In the genomic region with DNA sequence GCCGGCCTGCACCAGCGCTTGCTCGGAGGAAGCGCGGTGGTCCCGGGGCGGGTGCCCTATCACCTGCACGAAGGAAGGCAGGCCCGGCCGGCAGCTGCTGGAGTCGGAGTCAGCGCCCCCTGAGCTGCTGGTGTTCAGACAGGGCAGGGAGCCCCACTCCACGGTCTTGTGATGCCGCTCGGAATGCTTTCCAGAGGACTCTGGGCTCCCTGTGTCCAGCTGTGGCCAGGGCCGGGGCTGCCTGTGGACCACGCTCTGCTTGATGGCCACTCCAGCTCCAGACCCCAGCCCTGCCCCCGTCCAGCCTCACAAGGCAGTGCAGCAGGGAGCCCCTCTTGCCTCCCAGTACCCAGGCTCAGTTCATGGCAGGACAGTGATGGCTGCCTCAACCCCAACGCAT, we compare ENCODE assay signal across 22 cellular contexts. TPM values are rescaled to one million over a fixed set of nuclear protein-coding genes. Genes with fewer than 3 reads are reported as not detected.
A peak's percentile ranks its signal among the peaks of the same experiment; 100 is the strongest.
DNase-seq lines count a peak whose midpoint lies in the region; ATAC-seq and TF ChIP-seq lines count a peak whose summit lies in the region.
"Had no signal": no experiment of that assay in that cellular context is flagged by ENCODE, and none has a peak within 500 bp of the region (broad histone marks: within the 10 kb centered on the region; RNA-seq: fewer than 3 reads in every experiment).

No MANE protein-coding gene starts in this region.

- H3K27ac ChIP-seq in BLaER1 (no peak overlapping the region), H9 (ENCODE audit: insufficient read length, low read depth, low read length) (no peak overlapping the region)
- H3K27ac ChIP-seq: cardiac muscle cell, ovary, suprapubic skin had no signal

- no peak overlapping the region for H3K14ac ChIP-seq in H9 (ENCODE audit: insufficient read depth, low read length)

- no peak overlapping the region for H4K8ac ChIP-seq in H9 (replicated peaks; ENCODE audit: insufficient read length, low read depth, low read length)

- H3K36me3 ChIP-seq in BLaER1: no peaks in the 10 kb centered on the region
- H3K36me3 ChIP-seq: cardiac muscle cell, ovary, suprapubic skin had no signal

- H3K4me1 Mint-ChIP-seq in H9 (peaks cover 7 to 22% of the 10 kb centered on the region in 2 experiments), brain (peaks cover 5% of the 10 kb centered on the region), naive B cell (peaks cover 10 to 29% (median 17%) of the 10 kb centered on the region in 3 donors)

- DNase-seq in H9 (no peak), naive B cell (no peak), A172 (ENCODE audit: low spot score) (no peak), Right ventricle myocardium superior (no peak), hypothalamus (lab: John Stamatoyannopoulos, UW) (no peak)
- DNase-seq: activated CD4-positive, alpha-beta T cell treated with anti-CD3 and anti-CD28 coated beads, Interleukin-2, amount 10 ng/mL, durations not matched to agents 7 days and 5 days; activated CD8-positive, alpha-beta memory T cell treated with anti-CD3 and anti-CD28 coated beads, Interleukin-2, amount 10 ng/mL, durations not matched to agents 7 days and 5 days; activated naive CD4-positive, alpha-beta T cell treated with anti-CD3 and anti-CD28 coated beads, Interleukin-2, amount 50 U/mL, for 16 hours; anterior cingulate cortex; DMS153; Karpas-422; NCI-H526 treated with DMSO at 0.1 percent for 48 hours; ovary; stimulated activated CD4-positive, alpha-beta T cell treated with anti-CD3 and anti-CD28 coated beads, Interleukin-4, amount 100 ng/mL, for 1 hour; stimulated activated naive B cell treated with anti-CD40 and anti-IgM and Interleukin-4, amounts not matched to agents 10 μg/mL and 1 μg/mL and 100 μg/mL, for 72 hours had no signal

- H3K27ac Mint-ChIP-seq in H9: no peak overlapping the region
- H3K27ac Mint-ChIP-seq in brain: no peak overlapping the region
- H3K27ac Mint-ChIP-seq in naive B cell: no peak overlapping the region
- H3K27ac Mint-ChIP-seq: activated CD8-positive, alpha-beta memory T cell treated with anti-CD3 and anti-CD28 coated beads, Interleukin-2, amount 10 ng/mL, durations not matched to agents 7 days and 5 days; CD14-positive monocyte; dendritic cell treated with granulocyte-macrophage colony-stimulating factor and Interleukin-4, amounts not matched to agents 40 ng/mL and 50 ng/mL, for 4 days had no signal

- no peak overlapping the region for H3K18ac ChIP-seq in H9 (ENCODE audit: insufficient read length, low read depth, low read length)

- intact Hi-C loops in Right ventricle myocardium superior (cut with DNase I): loop anchor here (10.0 kb wide), 1 partner anchor 168 kb away; no protein-coding TSS in a partner anchor

- H4K91ac ChIP-seq in H9 (ENCODE audit: insufficient read length, low read depth, low read length): no peak overlapping the region

- H3K27me3 ChIP-seq in BLaER1 (peaks cover 44% of the 10 kb centered on the region), H9 (ENCODE audit: insufficient read depth, low read length) (peaks cover 5% of the 10 kb centered on the region; the same call in 1 of the 2 replicates)

- H2BK12ac ChIP-seq in H9 (ENCODE audit: insufficient read length, low read depth, low read length): no peak overlapping the region

- H2BK15ac ChIP-seq in H9 (ENCODE audit: low read depth, low read length): no peak overlapping the region

- H3K9ac ChIP-seq in BLaER1 (no peak overlapping the region), H9 (ENCODE audit: extremely low read depth, insufficient read length, low read length) (no peak overlapping the region)

- no peak overlapping the region for H4K5ac ChIP-seq in H9 (ENCODE audit: insufficient read length, low read depth, low read length)

- H3K4ac ChIP-seq in H9 (ENCODE audit: low read depth, low read length): no peak overlapping the region

- H2BK120ac ChIP-seq in H9 (ENCODE audit: low read depth, low read length, poor library complexity, severe bottlenecking): no peak overlapping the region

- peak overlapping the region; percentile 98 for H3K4me2 ChIP-seq in BLaER1
- H3K4me2 ChIP-seq in H9 (ENCODE audit: insufficient read depth, insufficient read length, low read length): no peak overlapping the region

- no peak for TF ChIP-seq CTCF in H9 (conservative IDR thresholded peaks at IDR 0.05)
- TF ChIP-seq CTCF in brain (conservative IDR thresholded peaks at IDR 0.05): no peak

- no peak overlapping the region for H2BK5ac ChIP-seq in H9 (ENCODE audit: insufficient read length, low read length)

- H3K79me2 ChIP-seq in H9 (ENCODE audit: insufficient read depth, low read length): no peaks in the 10 kb centered on the region

- no peaks in the 10 kb centered on the region for H3K79me1 ChIP-seq in H9 (ENCODE audit: insufficient read depth, low read depth, low read length, poor library complexity, severe bottlenecking)

- H3K9me3 ChIP-seq in BLaER1 (no peaks in the 10 kb centered on the region), H9 (ENCODE audit: control insufficient read depth, low read depth, low read length) (no peaks in the 10 kb centered on the region)
- H3K9me3 ChIP-seq: ovary, suprapubic skin had no signal

- H3K4me3 Mint-ChIP-seq in H9 (peak overlapping the region; percentile 54 to 82; a peak in 4 of 5 replicates), brain (peak overlapping the region; percentile 39 to 84 (median 77)), naive B cell (peak overlapping the region in 7 of 8 donors; percentile 29 to 80 (median 62))
- H3K4me3 Mint-ChIP-seq: activated CD4-positive, alpha-beta T cell treated with anti-CD3 and anti-CD28 coated beads, Interleukin-2, amount 10 ng/mL, durations not matched to agents 7 days and 5 days; activated CD8-positive, alpha-beta memory T cell treated with anti-CD3 and anti-CD28 coated beads, Interleukin-2, amount 10 ng/mL, durations not matched to agents 7 days and 5 days; dendritic cell treated with granulocyte-macrophage colony-stimulating factor and Interleukin-4, amounts not matched to agents 40 ng/mL and 50 ng/mL, for 4 days; stimulated activated naive B cell treated with anti-CD40 and anti-IgM and Interleukin-4, amounts not matched to agents 10 μg/mL and 1 μg/mL and 100 μg/mL, for 72 hours had no signal

- H3K4me1 ChIP-seq in BLaER1 (peaks cover 59% of the 10 kb centered on the region), H9 (ENCODE audit: insufficient read depth, low read length) (no peaks in the 10 kb centered on the region)

- H2AK5ac ChIP-seq in H9 (ENCODE audit: insufficient read length, low read length): no peak overlapping the region

- H3K9me3 Mint-ChIP-seq in H9: no peaks in the 10 kb centered on the region; a peak in 2 of 5 replicates
- H3K9me3 Mint-ChIP-seq in brain: peaks cover 0 to 4% (median 0%) of the 10 kb centered on the region in 5 experiments
- H3K9me3 Mint-ChIP-seq in naive B cell: no peaks in the 10 kb centered on the region
- H3K9me3 Mint-ChIP-seq: activated CD4-positive, alpha-beta T cell treated with anti-CD3 and anti-CD28 coated beads, Interleukin-2, amount 10 ng/mL, durations not matched to agents 7 days and 5 days; dendritic cell treated with granulocyte-macrophage colony-stimulating factor and Interleukin-4, amounts not matched to agents 40 ng/mL and 50 ng/mL, for 4 days; stimulated activated naive B cell treated with anti-CD40 and anti-IgM and Interleukin-4, amounts not matched to agents 10 μg/mL and 1 μg/mL and 100 μg/mL, for 72 hours had no signal

- WGBS in H9 (ENCODE audit: extremely low coverage, insufficient read length, low lambda C conversion rate): no CpG with 5 or more reads among the region's 19 CpGs

- no peak overlapping the region for H3K23ac ChIP-seq in H9 (ENCODE audit: insufficient read length, low read depth, low read length)

- H3K56ac ChIP-seq in H9 (ENCODE audit: insufficient read length, low read depth, low read length): no peak overlapping the region

- H3K23me2 ChIP-seq in H9 (ENCODE audit: insufficient read length, low read depth, low read length, poor library complexity, severe bottlenecking): peaks cover 12% of the 10 kb centered on the region

- peak overlapping the region; percentile 65 for H3K4me3 ChIP-seq in BLaER1
- H3K4me3 ChIP-seq: cardiac muscle cell, ovary had no signal

- no peak overlapping the region for H3T11ph ChIP-seq in H9 (ENCODE audit: low read length)

- H4K20me1 ChIP-seq in BLaER1: peaks cover 28% of the 10 kb centered on the region
- no peaks in the 10 kb centered on the region for H4K20me1 ChIP-seq in H9 (ENCODE audit: control insufficient read depth, insufficient read depth, insufficient read length)

- peaks cover 0 to 2% (median 0%) of the 10 kb centered on the region in 3 experiments; a peak in 5 of 7 replicates for H3K36me3 Mint-ChIP-seq in H9 (ENCODE audit: insufficient read depth in 1 of 3, low read depth in 3 of 3)
- H3K36me3 Mint-ChIP-seq in brain: no peaks in the 10 kb centered on the region
- H3K36me3 Mint-ChIP-seq in naive B cell: no peaks in the 10 kb centered on the region
- H3K36me3 Mint-ChIP-seq: activated CD8-positive, alpha-beta memory T cell treated with anti-CD3 and anti-CD28 coated beads, Interleukin-2, amount 10 ng/mL, durations not matched to agents 7 days and 5 days; stimulated activated naive B cell treated with anti-CD40 and anti-IgM and Interleukin-4, amounts not matched to agents 10 μg/mL and 1 μg/mL and 100 μg/mL, for 72 hours had no signal

- H2BK20ac ChIP-seq in H9 (ENCODE audit: low read depth, low read length, poor library complexity, severe bottlenecking): no peak overlapping the region

- no peak overlapping the region for H2AFZ ChIP-seq in H9 (ENCODE audit: low read length)

- H3K27me3 Mint-ChIP-seq in H9 (ENCODE audit: low read depth) (peaks cover 34% of the 10 kb centered on the region), brain (peaks cover 40% of the 10 kb centered on the region), naive B cell (no peaks in the 10 kb centered on the region)

- ATAC-seq in naive B cell (ENCODE audit: low read depth in 2 of 2) (no peak), HG03571 (IDR thresholded peaks at IDR 0.05; ENCODE audit: unreplicated experiment) (no peak), Right ventricle myocardium superior (ENCODE audit: poor library complexity) (no peak)
- ATAC-seq: activated CD8-positive, alpha-beta memory T cell treated with anti-CD3 and anti-CD28 coated beads, Interleukin-2, amount 10 ng/mL, durations not matched to agents 7 days and 5 days; stimulated activated naive B cell treated with anti-CD40 and anti-IgM and Interleukin-4, amounts not matched to agents 10 μg/mL and 1 μg/mL and 100 μg/mL, for 72 hours had no signal

RNA-seq across cellular contexts. Expression of gene LMNTD2, which starts 3.7 kb away (rescaled TPM):
- total RNA-seq in H9 (2021): 4.2 and 4.7 TPM in 2 replicates
- polyA plus RNA-seq in brain (ENCODE audit: insufficient read depth, low read depth, low replicate concordance): 1.1 TPM
- 1 to 10 TPM; 2.1 to 4.8 (median 2.9) TPM for polyA plus RNA-seq in naive B cell (ENCODE audit: low read depth in 6 of 6)
- total RNA-seq in A172 (2014; rRNA removed; shearing (Covaris generic)): 2.4 and 4.4 TPM in 2 replicates
- 0.22 TPM for total RNA-seq in Right ventricle myocardium superior

RNA-seq across cellular contexts. Expression of gene RASSF7, which starts 3.9 kb away (rescaled TPM):
- total RNA-seq in H9 (2021): 26.3 and 30.0 TPM in 2 replicates
- polyA plus RNA-seq in brain (ENCODE audit: insufficient read depth, low read depth, low replicate concordance): 11.2 TPM
- 10 to 100 TPM; 17.3 to 31.5 (median 23.5) TPM for polyA plus RNA-seq in naive B cell (ENCODE audit: low read depth in 6 of 6)
- total RNA-seq in A172 (2014; rRNA removed; shearing (Covaris generic)): 24.9 and 43.9 TPM in 2 replicates
- 4.4 TPM for total RNA-seq in Right ventricle myocardium superior

RNA-seq across cellular contexts. Expression of gene PHRF1, which starts 19.4 kb away (rescaled TPM):
- 48.9 and 50.6 TPM in 2 replicates for total RNA-seq in H9 (2021)
- polyA plus RNA-seq in brain (ENCODE audit: insufficient read depth, low read depth, low replicate concordance): 12.6 TPM
- 10 to 100 TPM in 1 of 6 donors, 1 to 10 TPM in 5; 2.3 to 16.4 (median 5.2) TPM for polyA plus RNA-seq in naive B cell (ENCODE audit: low read depth in 6 of 6)
- total RNA-seq in A172 (2014; rRNA removed; shearing (Covaris generic)): 12.8 and 14.9 TPM in 2 replicates
- 16.5 TPM for total RNA-seq in Right ventricle myocardium superior

RNA-seq across cellular contexts. Expression of gene LRRC56, which starts 19.5 kb away (rescaled TPM):
- total RNA-seq in H9 (2021): 3.1 and 3.4 TPM in 2 replicates
- 5.4 TPM for polyA plus RNA-seq in brain (ENCODE audit: insufficient read depth, low read depth, low replicate concordance)
- polyA plus RNA-seq in naive B cell (ENCODE audit: low read depth in 6 of 6): 1 to 10 TPM in 2 of 6 donors, under 1 TPM in 3, not detected in 1; 0.66 to 1.6 (median 0.92) TPM
- not detected in 2 replicates for total RNA-seq in A172 (2014; rRNA removed; shearing (Covaris generic))
- 0.13 TPM for total RNA-seq in Right ventricle myocardium superior

RNA-seq across cellular contexts. Expression of gene HRAS, which starts 21.5 kb away (rescaled TPM):
- 61.8 and 66.0 TPM in 2 replicates for total RNA-seq in H9 (2021)
- polyA plus RNA-seq in brain (ENCODE audit: insufficient read depth, low read depth, low replicate concordance): 127 TPM
- polyA plus RNA-seq in naive B cell (ENCODE audit: low read depth in 6 of 6): 10 to 100 TPM; 11.2 to 25.1 (median 13.8) TPM
- total RNA-seq in A172 (2014; rRNA removed; shearing (Covaris generic)): 74.6 and 99.9 TPM in 2 replicates
- 60.5 TPM for total RNA-seq in Right ventricle myocardium superior
